In genomic region chr5:174428895-174429294, GRCh38 we compare ENCODE assay signal across 23 cellular contexts.
DNase-seq lines count a peak whose midpoint lies in the region; TF ChIP-seq lines count a peak whose summit lies in the region.
"Had no signal": no experiment of that assay in that cellular context is flagged by ENCODE, and none has a peak within 500 bp of the region (broad histone marks: within the 10 kb centered on the region; RNA-seq: fewer than 3 reads in every experiment).

No MANE protein-coding gene starts in this region.

- no peak overlapping the region for H4K5ac ChIP-seq in mesendoderm (ENCODE audit: low read length)

- no peaks in the 10 kb centered on the region for H3K27me3 ChIP-seq in BLaER1
- H3K27me3 ChIP-seq in mesendoderm (ENCODE audit: insufficient read depth, low read length, poor library complexity), result no peaks in the 10 kb centered on the region
- H3K27me3 ChIP-seq in right atrium auricular region, result no peaks in the 10 kb centered on the region
- H3K27me3 ChIP-seq: BE2C had no signal

- no CpG with 5 or more reads among the region's 6 CpGs for WGBS in mesendoderm (ENCODE audit: extremely low coverage, insufficient coverage, low lambda C conversion rate)

- no peak overlapping the region for H3K27ac ChIP-seq in BLaER1
- no peak overlapping the region for H3K27ac ChIP-seq in mesendoderm (ENCODE audit: low read depth, low read length)
- no peak overlapping the region for H3K27ac ChIP-seq in right atrium auricular region
- H3K27ac ChIP-seq: A549 had no signal

- no peak overlapping the region for H2AK5ac ChIP-seq in mesendoderm (ENCODE audit: low read length)

- no peaks in the 10 kb centered on the region for H3K9me3 ChIP-seq in BLaER1
- no peaks in the 10 kb centered on the region for H3K9me3 ChIP-seq in right atrium auricular region
- H3K9me3 ChIP-seq: A549, BE2C had no signal

- peak; percentile 27 for DNase-seq in Jurkat, Clone E6-1 (ENCODE audit: low read depth, low spot score)
- DNase-seq in SW480 (ENCODE audit: low spot score), result peak; percentile 78
- no peak for DNase-seq in mesendoderm
- DNase-seq in type B pancreatic cell (ENCODE audit: extremely low spot score, unreplicated experiment), result no peak
- DNase-seq in HK-2 (ENCODE audit: unreplicated experiment), result no peak
- DNase-seq in nephron progenitor cell, result no peak
- DNase-seq in right atrium auricular region (ENCODE audit: low spot score), result no peak
- DNase-seq: 8988T; ACHN; AML-193; BE2C; C1 segment of cervical spinal cord; Calu3; CD4-positive, alpha-beta memory T cell; COR-L47; DMS53; DMS79 treated with DMSO at 0.1 percent for 48 hours; GF-D8; H9; HFFc6 had no signal

- no peak overlapping the region for H3K23ac ChIP-seq in mesendoderm (ENCODE audit: low read length)

- no peak overlapping the region for H3K18ac ChIP-seq in mesendoderm (ENCODE audit: low read length)

- no peaks in the 10 kb centered on the region for H4K20me1 ChIP-seq in BLaER1

- H3K27ac Mint-ChIP-seq in type B pancreatic cell (no peak overlapping the region), nephron progenitor cell (no peak overlapping the region)
- H3K27ac Mint-ChIP-seq: CD4-positive, alpha-beta memory T cell; GM23338; H9; HFFc6 had no signal

- H3K9ac ChIP-seq in BLaER1 (no peak overlapping the region), mesendoderm (ENCODE audit: low read length) (no peak overlapping the region)

- H3K4me3 Mint-ChIP-seq in type B pancreatic cell, result no peak overlapping the region
- H3K4me3 Mint-ChIP-seq in nephron progenitor cell, result no peak overlapping the region
- H3K4me3 Mint-ChIP-seq: CD4-positive, alpha-beta memory T cell; GM23338; H9; HFFc6 had no signal

- no peak overlapping the region for H4K8ac ChIP-seq in mesendoderm (ENCODE audit: low read depth, low read length)

- H3K9me3 Mint-ChIP-seq in type B pancreatic cell, result peaks cover 4% of the 10 kb centered on the region
- H3K9me3 Mint-ChIP-seq in nephron progenitor cell, result no peaks in the 10 kb centered on the region
- H3K9me3 Mint-ChIP-seq: GM23338, H9 had no signal

- H3K27me3 Mint-ChIP-seq in type B pancreatic cell (peaks cover 7% of the 10 kb centered on the region), nephron progenitor cell (ENCODE audit: low read depth, poor library complexity) (no peaks in the 10 kb centered on the region)

- H3K79me2 ChIP-seq in mesendoderm (ENCODE audit: control insufficient read depth, insufficient read depth, low read length), result no peaks in the 10 kb centered on the region

- H3K79me1 ChIP-seq in mesendoderm (ENCODE audit: low read length), result no peaks in the 10 kb centered on the region

- H3K56ac ChIP-seq in mesendoderm (ENCODE audit: low read length), result no peak overlapping the region

- H2BK5ac ChIP-seq in mesendoderm (ENCODE audit: low read length), result no peak overlapping the region

- H3K36me3 ChIP-seq in BLaER1, result no peaks in the 10 kb centered on the region
- no peaks in the 10 kb centered on the region for H3K36me3 ChIP-seq in mesendoderm (ENCODE audit: control insufficient read depth, insufficient read depth, low read length)
- no peaks in the 10 kb centered on the region for H3K36me3 ChIP-seq in right atrium auricular region
- H3K36me3 ChIP-seq: BE2C had no signal

- H3K4me1 Mint-ChIP-seq in type B pancreatic cell (ENCODE audit: unreplicated experiment), result peaks cover 33% of the 10 kb centered on the region
- H3K4me1 Mint-ChIP-seq in nephron progenitor cell, result peaks cover 35% of the 10 kb centered on the region
- H3K4me1 Mint-ChIP-seq: GM23338 had no signal

- no peak overlapping the region for H2BK120ac ChIP-seq in mesendoderm (ENCODE audit: low read depth, low read length)

- no peak overlapping the region for H3K4me3 ChIP-seq in BLaER1
- H3K4me3 ChIP-seq in Jurkat, Clone E6-1 (ENCODE audit: low read length), result no peak overlapping the region
- H3K4me3 ChIP-seq in mesendoderm (ENCODE audit: low read length), result no peak overlapping the region
- H3K4me3 ChIP-seq in right atrium auricular region, result no peak overlapping the region
- H3K4me3 ChIP-seq: A549, GM23338 had no signal

- peak overlapping the region; percentile 8 for H2BK15ac ChIP-seq in mesendoderm (replicated peaks; ENCODE audit: low read depth)

- H3K36me3 Mint-ChIP-seq in type B pancreatic cell (no peaks in the 10 kb centered on the region), nephron progenitor cell (ENCODE audit: low read depth) (no peaks in the 10 kb centered on the region)
- H3K36me3 Mint-ChIP-seq: CD4-positive, alpha-beta memory T cell had no signal

- H3K4me1 ChIP-seq in BLaER1 (peaks cover 20% of the 10 kb centered on the region), mesendoderm (ENCODE audit: control insufficient read depth, low read depth, low read length) (peaks cover 10% of the 10 kb centered on the region), right atrium auricular region (no peaks in the 10 kb centered on the region)
- H3K4me1 ChIP-seq: A549 had no signal

- H3K4me2 ChIP-seq in BLaER1 (0 out of 2 replicates have a peak overlapping the region, but pooled peaks have one; percentile 10), mesendoderm (ENCODE audit: low read length) (no peak overlapping the region)
- H3K4me2 ChIP-seq: A549, GM23338 had no signal

- TF ChIP-seq CTCF in type B pancreatic cell (conservative IDR thresholded peaks at IDR 0.05) (no peak), nephron progenitor cell (IDR thresholded peaks at IDR 0.05) (no peak), right atrium auricular region (IDR thresholded peaks at IDR 0.05) (no peak)

- H3K4ac ChIP-seq in mesendoderm (ENCODE audit: low read depth, low read length), result no peak overlapping the region

Comparison
In these comparisons a context has a peak if more than half of its experiments do, and no peak if none do; other contexts are left out.
1. DNase-seq: peak in Jurkat, Clone E6-1 (single experiment) and SW480 (single experiment); none in mesendoderm (single experiment), type B pancreatic cell (single experiment), HK-2 (single experiment), nephron progenitor cell (single experiment) and right atrium auricular region (single experiment).